ENCODE assay signal across 8 cellular contexts in genomic region chr19:47256688-47257410, GRCh38. TPM values are rescaled to one million over a fixed set of nuclear protein-coding genes. Genes with fewer than 3 reads are reported as not detected.
DNase-seq lines count a peak whose midpoint lies in the region; ATAC-seq and TF ChIP-seq lines count a peak whose summit lies in the region.

No MANE protein-coding gene starts in this region.

- peak overlapping the region; percentile 68 for H3K27ac ChIP-seq in SU-DHL-6 (ENCODE audit: low read depth, low read length)
- H3K27ac ChIP-seq in ovary = peak overlapping the region; percentile 80 to 95
- H3K27ac ChIP-seq in thymus (ENCODE audit: low read depth) = peak overlapping the region; percentile 91

- H3K79me2 ChIP-seq in SU-DHL-6 (ENCODE audit: insufficient read depth, low read length) = no peaks in the 10 kb centered on the region

- intact Hi-C loops in Right ventricle myocardium inferior (cut with DNase I) (loop anchor here (1.0 to 2.0 kb wide), 2 partner anchors 17 to 396 kb away; partner anchors contain the start of genes ARHGAP35 and INAFM1), ovary (cut with DNase I) (no loop called here)

- peak overlapping the region; percentile 92 for H2AFZ ChIP-seq in SU-DHL-6 (ENCODE audit: low read depth, low read length, severe bottlenecking)

- TF ChIP-seq CTCF in GM10266 (IDR thresholded peaks at IDR 0.05; ENCODE audit: control insufficient read depth, insufficient read depth, low read depth, missing control alignments) (no peak), SU-DHL-6 (IDR thresholded peaks at IDR 0.05; ENCODE audit: insufficient read depth, low read length, poor library complexity, severe bottlenecking) (no peak), ovary (IDR thresholded peaks at IDR 0.05) (no peak)

- no peaks in the 10 kb centered on the region for H3K9me2 ChIP-seq in SU-DHL-6 (replicated peaks; ENCODE audit: insufficient read depth, low read length)

- peaks cover 7% of the 10 kb centered on the region for H3K4me1 ChIP-seq in ovary (ENCODE audit: insufficient read depth)
- peaks cover 10% of the 10 kb centered on the region for H3K4me1 ChIP-seq in thymus (ENCODE audit: control insufficient read depth, insufficient read depth, low read length)

- H3K27me3 ChIP-seq in SU-DHL-6 (ENCODE audit: low read length) = no peaks in the 10 kb centered on the region
- H3K27me3 ChIP-seq in ovary = no peaks in the 10 kb centered on the region
- H3K27me3 ChIP-seq in thymus (ENCODE audit: control insufficient read depth, insufficient read depth) = no peaks in the 10 kb centered on the region

- H3F3A ChIP-seq in SU-DHL-6 (ENCODE audit: insufficient read depth) = peaks cover 6% of the 10 kb centered on the region

- H3K4me2 ChIP-seq in SU-DHL-6 (ENCODE audit: low read depth, low read length, poor library complexity, severe bottlenecking) = peak overlapping the region; percentile 68

- H3K36me3 ChIP-seq in SU-DHL-6 (ENCODE audit: low read length) (no peaks in the 10 kb centered on the region), ovary (no peaks in the 10 kb centered on the region), thymus (ENCODE audit: control insufficient read depth, insufficient read depth) (peaks cover 33% of the 10 kb centered on the region)

- DNase-seq in GM10266 (ENCODE audit: extremely low spot score) (peak; percentile 100), NCI-H1417 (lab: John Stamatoyannopoulos, UW) (peak; percentile 99 to 100 (median 99)), Right ventricle myocardium inferior (ENCODE audit: missing footprints) (peak; percentile 100), ovary (peak; percentile 100)
- peak; percentile 99 for DNase-seq in activated naive CD8-positive, alpha-beta T cell treated with anti-CD3 and anti-CD28 coated beads, Interleukin-2, amount 50 U/mL, for 16 hours (ENCODE audit: low read depth, low spot score)

- peak overlapping the region; percentile 58 for H3K4me3 ChIP-seq in SU-DHL-6 (ENCODE audit: insufficient read depth, low read length, poor library complexity, severe bottlenecking)
- peak overlapping the region; percentile 65 for H3K4me3 ChIP-seq in ovary
- peak overlapping the region; percentile 83 for H3K4me3 ChIP-seq in thymus (ENCODE audit: low read length)

- 1 to 2% (median 1%) methylated on average over 34 to 53 of the region's 53 CpGs for WGBS in ovary, 3 donors
- WGBS in thymus = 2% methylated on average over 53 of the region's 53 CpGs

- H4K20me1 ChIP-seq in SU-DHL-6 (ENCODE audit: low read depth, low read length) = no peaks in the 10 kb centered on the region; the same call in 1 of the 2 replicates

- peak overlapping the region; percentile 45 for H3K9ac ChIP-seq in SU-DHL-6 (ENCODE audit: low read length)

- peak; percentile 56 for TF ChIP-seq EP300 in ovary (IDR thresholded peaks at IDR 0.05)

- no peaks in the 10 kb centered on the region for H3K9me3 ChIP-seq in SU-DHL-6 (ENCODE audit: insufficient read depth, low read length)
- no peaks in the 10 kb centered on the region for H3K9me3 ChIP-seq in ovary
- no peaks in the 10 kb centered on the region for H3K9me3 ChIP-seq in thymus (ENCODE audit: control insufficient read depth)

- ATAC-seq in HG02763 (IDR thresholded peaks at IDR 0.05; ENCODE audit: unreplicated experiment) = peak; percentile 72
- peak; percentile 87 for ATAC-seq in Right ventricle myocardium inferior

- no peak for TF ChIP-seq POLR2A in ovary (IDR thresholded peaks at IDR 0.05)

RNA-seq across cellular contexts. Expression of gene CCDC9, which starts 0.5 kb away (rescaled TPM):
- total RNA-seq in Right ventricle myocardium inferior = 21.2 TPM
- total RNA-seq in ovary = 10 to 100 TPM; 17.5 to 65.7 (median 37.0) TPM
- polyA plus RNA-seq in ovary = 10 to 100 TPM; 14.8 to 40.4 TPM
- 27.4 TPM for polyA plus RNA-seq in thymus

RNA-seq across cellular contexts. Expression of gene INAFM1, which starts 17.8 kb away (rescaled TPM):
- 11.2 TPM for total RNA-seq in Right ventricle myocardium inferior
- 10 to 100 TPM in 6 of 7 donors, 1 to 10 TPM in 1; 9.7 to 53.3 (median 31.0) TPM for total RNA-seq in ovary
- 10 to 100 TPM in 1 of 2 donors, under 1 TPM in 1; 0.73 to 15.2 TPM for polyA plus RNA-seq in ovary
- 11.1 TPM for polyA plus RNA-seq in thymus

RNA-seq across cellular contexts. Expression of gene BBC3, which starts 25.9 kb away (rescaled TPM):
- total RNA-seq in Right ventricle myocardium inferior (5.0 TPM), ovary (10 to 100 TPM in 1 of 7 donors, 1 to 10 TPM in 6; 5.4 to 13.2 (median 6.6) TPM)
- polyA plus RNA-seq in ovary (1 to 10 TPM in 1 of 2 donors, under 1 TPM in 1; 0.23 to 4.5 TPM), thymus (15.1 TPM)

RNA-seq across cellular contexts. Expression of gene C5AR1, which starts 52.8 kb away (rescaled TPM):
- 5.0 TPM for total RNA-seq in Right ventricle myocardium inferior
- total RNA-seq in ovary = 10 to 100 TPM in 3 of 7 donors, 1 to 10 TPM in 4; 4.6 to 27.5 (median 9.4) TPM
- polyA plus RNA-seq in ovary = 1 to 10 TPM; 3.5 to 10.0 TPM
- 17.8 TPM for polyA plus RNA-seq in thymus

Comparison
In these comparisons a context has a peak if more than half of its experiments do, and no peak if none do; other contexts are left out.
1. Peak in every context shown above with its lines: DNase-seq, ATAC-seq, H3K4me3 ChIP-seq and H3K27ac ChIP-seq.